17 cellular contexts compared by ENCODE assay signal in genomic region chr1:14403961-14404645, GRCh38.
"Had no signal": no experiment of that assay in that cellular context is flagged by ENCODE, and none has a peak within 500 bp of the region (broad histone marks: within the 10 kb centered on the region; RNA-seq: fewer than 3 reads in every experiment).

No MANE protein-coding gene starts in this region.

- FAIRE-seq: frontal cortex had no signal

- H3K4me1 ChIP-seq: sigmoid colon, stomach, testis had no signal

- H3K27ac ChIP-seq: ovary, sigmoid colon, stomach, testis had no signal

- DNase-seq: activated CD4-positive, CD25-positive, alpha-beta regulatory T cell treated with anti-CD3 and anti-CD28 coated beads, Interleukin-2, amount 50 U/mL, for 72 hours; activated naive CD4-positive, alpha-beta T cell treated with anti-CD3 and anti-CD28 coated beads for 36 hours; activated naive CD8-positive, alpha-beta T cell treated with anti-CD3 and anti-CD28 coated beads, Interleukin-2, amount 50 U/mL, for 24 hours; activated T-cell treated with anti-CD3 and anti-CD28 coated beads for 4 hours; aorta; effector memory CD4-positive, alpha-beta T cell; islet precursor cell; nephron progenitor cell; ovary; sigmoid colon; stimulated activated CD4-positive, alpha-beta T cell treated with anti-CD3 and anti-CD28 coated beads, Interleukin-1b, Interleukin-23, amount 100 ng/mL, for 48 hours; stomach; T-cell; T-helper 9 cell; testis had no signal

- ATAC-seq: activated naive CD8-positive, alpha-beta T cell treated with anti-CD3 and anti-CD28 coated beads, Interleukin-2, amount 50 U/mL, for 24 hours; activated T-helper 17 cell treated with anti-CD3 and anti-CD28 coated beads, Interleukin-2, amount 50 U/mL, for 72 hours; T-cell had no signal

- H3K4me3 ChIP-seq: ovary, sigmoid colon, stomach, testis had no signal

- H3K27me3 ChIP-seq: ovary, sigmoid colon, testis had no signal

- H3K36me3 ChIP-seq: ovary, sigmoid colon, stomach had no signal

- H3K9me3 ChIP-seq: ovary, sigmoid colon, stomach, testis had no signal
